In genomic region chr14:98298481-98299227, GRCh38 we compare ENCODE assay signal across 20 cellular contexts.
"Had no signal": no experiment of that assay in that cellular context is flagged by ENCODE, and none has a peak within 500 bp of the region (broad histone marks: within the 10 kb centered on the region; RNA-seq: fewer than 3 reads in every experiment).

No MANE protein-coding gene starts in this region.

- H3K36me3 Mint-ChIP-seq: naive B cell had no signal

- H3K27ac Mint-ChIP-seq: naive B cell, nephron, progenitor cell of endocrine pancreas had no signal

- H3K27me3 ChIP-seq: esophagus squamous epithelium, pancreas had no signal

- DNase-seq: cortex of kidney; effector memory CD4-positive, alpha-beta T cell; esophagus squamous epithelium; foreskin fibroblast; glutamatergic neuron; islet precursor cell; mesendoderm; naive B cell; occipital lobe; pancreas; right cardiac atrium; small intestine; stimulated activated CD4-positive, alpha-beta T cell treated with anti-CD3 and anti-CD28 coated beads, Interleukin-12 subunit alpha, Interleukin-12 subunit beta, amount 100 ng/mL, for 4 hours; stimulated activated naive CD4-positive, alpha-beta T cell treated with Interleukin-2 at 50 U/mL for 16 hours; trophoblast cell had no signal

- H3K27me3 Mint-ChIP-seq: naive B cell, progenitor cell of endocrine pancreas had no signal

- H3K36me3 ChIP-seq: esophagus squamous epithelium, gastroesophageal sphincter, pancreas had no signal

- H3K4me1 Mint-ChIP-seq: naive B cell had no signal

- H3K4me1 ChIP-seq: gastroesophageal sphincter, pancreas had no signal

- ATAC-seq: gastroesophageal sphincter, left lobe of liver, pancreas, right cardiac atrium had no signal

- H3K4me3 Mint-ChIP-seq: naive B cell, nephron had no signal

- H3K27ac ChIP-seq: epithelial cell of prostate, esophagus squamous epithelium, gastroesophageal sphincter, pancreas had no signal

- H3K9me3 ChIP-seq: esophagus squamous epithelium, gastroesophageal sphincter, pancreas had no signal

- H3K4me3 ChIP-seq: esophagus squamous epithelium, gastroesophageal sphincter, pancreas had no signal
